ENCODE assay signal across 8 cellular contexts in the genomic region with DNA sequence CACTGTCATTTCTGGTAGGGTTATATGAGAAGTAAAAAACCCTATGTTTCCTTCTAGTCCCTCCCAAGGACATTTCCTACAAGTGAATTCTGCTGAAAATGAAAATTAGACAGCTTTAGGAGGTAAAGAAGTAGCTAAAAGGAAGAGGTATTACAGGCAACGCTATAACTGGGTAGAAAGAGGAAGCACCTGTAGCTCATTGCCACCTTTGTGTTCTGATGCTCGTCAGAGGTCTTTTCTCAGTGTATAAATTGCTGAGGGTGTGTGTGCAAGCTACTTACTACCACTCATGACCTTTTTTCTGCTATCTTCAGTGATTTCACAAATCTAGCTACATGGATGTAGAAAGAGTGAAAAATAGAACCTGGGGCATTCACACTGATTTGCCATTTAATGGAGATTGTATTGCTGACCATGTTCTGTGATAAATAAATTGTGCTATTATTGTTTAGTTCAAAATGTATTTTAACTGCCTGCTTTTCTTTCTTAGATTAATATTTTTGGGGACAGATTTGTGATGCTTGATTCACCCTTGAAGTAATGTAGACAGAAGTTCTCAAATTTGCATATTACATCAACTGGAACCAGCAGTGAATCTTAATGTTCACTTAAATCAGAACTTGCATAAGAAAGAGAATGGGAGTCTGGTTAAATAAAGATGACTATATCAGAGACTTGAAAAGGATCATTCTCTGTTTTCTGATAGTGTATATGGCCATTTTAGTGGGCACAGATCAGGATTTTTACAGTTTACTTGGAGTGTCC. TPM values are rescaled to one million over a fixed set of nuclear protein-coding genes. Genes with fewer than 3 reads are reported as not detected.
DNase-seq lines count a peak whose midpoint lies in the region; ATAC-seq and TF ChIP-seq lines count a peak whose summit lies in the region.

No MANE protein-coding gene starts in this region.

- peak overlapping the region in 2 of 3 experiments; percentile 75 to 98 for H3K4me3 ChIP-seq in mammary epithelial cell (replicated peaks in 1 of 3; ENCODE audit: insufficient read depth in 1 of 3, low read depth in 2 of 3, low read length in 3 of 3)
- peak overlapping the region in 3 of 4 donors; percentile 90 to 99 (median 93) for H3K4me3 ChIP-seq in stomach
- no peak overlapping the region for H3K4me3 ChIP-seq in SJCRH30

- BruUV-seq in mammary epithelial cell (replicated peaks; lab: Mats Ljungman, UMichigan), result no TSS peak

- peaks cover 16% of the 10 kb centered on the region for H3K36me3 ChIP-seq in mammary epithelial cell (ENCODE audit: insufficient read depth, low read length)
- peaks cover 0 to 28% (median 15%) of the 10 kb centered on the region in 4 donors for H3K36me3 ChIP-seq in stomach
- peaks cover 21% of the 10 kb centered on the region for H3K36me3 ChIP-seq in SJCRH30

- no peak overlapping the region for H2AFZ ChIP-seq in mammary epithelial cell (ENCODE audit: low read depth, low read length)

- H4K20me1 ChIP-seq in mammary epithelial cell (ENCODE audit: insufficient read depth, low read length), result no peaks in the 10 kb centered on the region

- CTCF ChIA-PET in mammary epithelial cell (lab: Charles Lee; ENCODE audit: low non-redundant PET), result no interaction called here

- WGBS in mammary epithelial cell (ENCODE audit: low coverage, missing lambda C conversion rate), result 64% methylated on average over 2 of the region's 2 CpGs
- WGBS in stomach, 5 donors, result 17 to 28% (median 21%) methylated on average over 2 of the region's 2 CpGs

- TF ChIP-seq CTCF in mammary epithelial cell (conservative IDR thresholded peaks at IDR 0.05 in 1 of 2, IDR thresholded peaks at IDR 0.05 in 1 of 2; ENCODE audit: extremely low read depth in 1 of 2, insufficient read depth in 1 of 2, low read depth in 1 of 2, low read length in 2 of 2), result no peak
- TF ChIP-seq CTCF in stomach (IDR thresholded peaks at IDR 0.05), result no peak

- H3K79me2 ChIP-seq in mammary epithelial cell (ENCODE audit: insufficient read depth, low read length), result peaks cover 20% of the 10 kb centered on the region

- H3K9me3 ChIP-seq in mammary epithelial cell (replicated peaks; ENCODE audit: insufficient read depth, low read length) (no peaks in the 10 kb centered on the region), stomach (no peaks in the 10 kb centered on the region), SJCRH30 (replicated peaks) (no peaks in the 10 kb centered on the region)

- in situ Hi-C loops in mammary epithelial cell (cut with MboI; ENCODE audit: low sequenced_read_pairs in 2 of 2), result no loop called here

- peak overlapping the region; percentile 84 for H3K4me2 ChIP-seq in mammary epithelial cell (ENCODE audit: insufficient read depth, low read depth, low read length)

- no peak overlapping the region for H3K9ac ChIP-seq in mammary epithelial cell (ENCODE audit: insufficient read depth, low read length)

- no peaks in the 10 kb centered on the region for H3K27me3 ChIP-seq in mammary epithelial cell (ENCODE audit: insufficient read depth, low read length)
- H3K27me3 ChIP-seq in stomach, result no peaks in the 10 kb centered on the region
- H3K27me3 ChIP-seq in SJCRH30, result no peaks in the 10 kb centered on the region

- DNase-seq in DMS53 (lab: John Stamatoyannopoulos, UW) (peak; percentile 66), mammary epithelial cell (no peak), stomach (no peak), SJCRH30 (no peak), NCI-H2196 (lab: John Stamatoyannopoulos, UW; ENCODE audit: unreplicated experiment) (no peak)
- DNase-seq in activated T-cell treated with anti-CD3 and anti-CD28 coated beads, Interleukin-2, amount 50 U/mL, for 1 hour, result no peak

- peaks cover 8% of the 10 kb centered on the region for H3K4me1 ChIP-seq in mammary epithelial cell (ENCODE audit: insufficient read depth, low read length)
- H3K4me1 ChIP-seq in stomach, result peaks cover 16 to 50% (median 27%) of the 10 kb centered on the region in 4 donors
- no peaks in the 10 kb centered on the region for H3K4me1 ChIP-seq in SJCRH30

- intact Hi-C loops in mammary epithelial cell (cut with micrococcal nuclease), result loop anchor here (5.0 kb wide), 1 partner anchor 530 kb away; no protein-coding TSS in a partner anchor
- intact Hi-C loops in stomach (cut with DNase I; ENCODE audit: low total_unique reads), result no loop called here

- peak; percentile 45 for ATAC-seq in GM19395 (IDR thresholded peaks at IDR 0.05; ENCODE audit: unreplicated experiment)
- peak; percentile 38 for ATAC-seq in HG03354 (IDR thresholded peaks at IDR 0.05; ENCODE audit: poor library complexity, severe bottlenecking, unreplicated experiment)

- H3K27ac ChIP-seq in mammary epithelial cell (ENCODE audit: insufficient read depth, low read depth, low read length) (no peak overlapping the region), stomach (peak overlapping the region in 3 of 5 donors; percentile 9 to 93 (median 92)), SJCRH30 (no peak overlapping the region)

- no peak for TF ChIP-seq POLR2A in stomach (IDR thresholded peaks at IDR 0.05)

- TF ChIP-seq EP300 in stomach (IDR thresholded peaks at IDR 0.05), result no peak

- dilution Hi-C loops in mammary epithelial cell (cut with HindIII; ENCODE audit: low sequenced_read_pairs), result no loop called here

RNA-seq across cellular contexts. Expression of gene DNAJC10, which starts 1.6 kb away (rescaled TPM):
- total RNA-seq in mammary epithelial cell (100 to 1,000 TPM; 106 to 159 TPM), stomach (100 to 1,000 TPM in 1 of 5 donors, 10 to 100 TPM in 3, 1 to 10 TPM in 1; 7.6 to 182 (median 37.1) TPM)
- polyA plus RNA-seq in mammary epithelial cell (31.4 TPM), stomach (10 to 100 TPM; 11.0 to 15.9 (median 12.6) TPM)
- 26.7 TPM for polyA minus RNA-seq in mammary epithelial cell
- 55.9 and 58.0 TPM in 2 replicates for total RNA-seq in SJCRH30 (2014; rRNA removed; shearing (Covaris generic))

Comparison
In these comparisons a context has a peak if more than half of its experiments do, and no peak if none do; other contexts are left out.
1. H3K27ac ChIP-seq: peak in stomach (3 of 5); none in mammary epithelial cell (single experiment) and SJCRH30 (single experiment).